7 cellular contexts compared by ENCODE assay signal in the genomic region with DNA sequence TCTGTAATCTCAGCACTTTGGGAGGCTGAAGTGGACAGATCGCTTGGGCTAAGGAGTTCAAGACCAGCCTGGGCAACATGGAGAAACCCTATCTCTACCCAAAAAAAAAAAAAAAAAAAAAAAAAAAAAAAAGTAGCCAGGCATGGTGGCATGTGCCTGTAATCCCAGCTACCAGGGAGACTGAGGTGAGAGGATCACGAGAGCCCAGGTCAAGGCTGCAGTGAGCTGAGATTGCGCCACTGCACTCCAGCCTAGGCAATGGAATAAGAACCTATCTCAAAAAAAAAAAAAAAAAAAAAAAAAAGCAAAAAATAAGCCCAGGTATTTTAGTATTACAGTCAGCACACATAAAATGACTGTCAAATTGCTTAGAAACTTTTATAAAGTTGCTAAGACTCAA. TPM values are rescaled to one million over a fixed set of nuclear protein-coding genes. Genes with fewer than 3 reads are reported as not detected.
DNase-seq lines count a peak whose midpoint lies in the region; ATAC-seq, FAIRE-seq and TF ChIP-seq lines count a peak whose summit lies in the region.
"Not testable (repeated sequence)": the region's sequence is repeated elsewhere in the genome, so short reads cannot be mapped to it uniquely, and the experiment has no call there.

No MANE protein-coding gene starts in this region.

- not testable (repeated sequence) for BruUV-seq in endothelial cell of umbilical vein (replicated peaks; lab: Mats Ljungman, UMichigan); HepG2 (replicated peaks; lab: Mats Ljungman, UMichigan)

- dilution Hi-C loops in endothelial cell of umbilical vein (cut with MboI; ENCODE audit: extremely low pct_ligation_motif_present, low sequenced_read_pairs): not testable (repeated sequence)

- TF ChIP-seq RAD21 in HepG2 (CRISPR knock-in tag; IDR thresholded peaks at IDR 0.05): not testable (repeated sequence)

- H3K9me1 ChIP-seq in endothelial cell of umbilical vein (replicated peaks; ENCODE audit: control insufficient read depth, extremely low read depth, insufficient read depth, low read length): not testable (repeated sequence)

- not testable (repeated sequence) for H3K9me3 ChIP-seq in HEK293 (ENCODE audit: control insufficient read depth, insufficient read depth, low read depth, low read length); endothelial cell of umbilical vein (replicated peaks; ENCODE audit: control insufficient read depth, insufficient read depth, low read length); HepG2 (ENCODE audit: low read length); right lobe of liver; sigmoid colon

- TF ChIP-seq EP300 in HepG2 (IDR thresholded peaks at IDR 0.05; ENCODE audit: low read depth in 2 of 2, low read length in 2 of 2); HepG2 (CRISPR knock-in tag; IDR thresholded peaks at IDR 0.05; ENCODE audit: borderline replicate concordance); sigmoid colon (IDR thresholded peaks at IDR 0.05): not testable (repeated sequence)

- not testable (repeated sequence) for H3K4me2 ChIP-seq in endothelial cell of umbilical vein (ENCODE audit: insufficient read depth, low read length); HepG2 (ENCODE audit: low read depth, low read length)

- peak; percentile 31 for FAIRE-seq in endothelial cell of umbilical vein (lab: Jason Lieb, UNC)
- FAIRE-seq in HepG2 (lab: Jason Lieb, UNC): not testable (repeated sequence)

- POLR2A ChIA-PET in HEK293 (lab: Yijun Ruan, JAX); HepG2 (lab: Yijun Ruan, JAX): not testable (repeated sequence)
- POLR2A ChIA-PET in endothelial cell of umbilical vein (lab: Charles Lee): interaction anchor here (0.7 kb wide), 1 partner anchor 332 kb away, joined by 11 read pairs; no protein-coding TSS in a partner anchor

- not testable (repeated sequence) for DNase-seq in endothelial cell of umbilical vein (ENCODE audit: low read depth, low spot score); HepG2 (ENCODE audit: low spot score)
- DNase-seq in left lobe of liver (ENCODE audit: low spot score) (peak; percentile 42), right lobe of liver (peak in 1 of 3 donors; percentile 41), sigmoid colon (peak; percentile 13)
- peak; percentile 5 for DNase-seq in stimulated activated CD8-positive, alpha-beta memory T cell treated with anti-CD3 and anti-CD28 coated beads, Interleukin-4, amount 100 ng/mL, for 48 hours

- not testable (repeated sequence) for H3K79me2 ChIP-seq in endothelial cell of umbilical vein (ENCODE audit: control insufficient read depth, insufficient read depth, low read length); HepG2 (ENCODE audit: insufficient read depth, low read length)

- H4K20me1 ChIP-seq in endothelial cell of umbilical vein (replicated peaks; ENCODE audit: control insufficient read depth, extremely low read depth, insufficient read depth, low read length); HepG2 (ENCODE audit: insufficient read depth, low read length): not testable (repeated sequence)

- 72% methylated on average over 3 of the region's 3 CpGs for WGBS in HepG2 (ENCODE audit: low lambda C conversion rate)
- 66% methylated on average over 3 of the region's 3 CpGs for WGBS in right lobe of liver (ENCODE audit: insufficient coverage, low coverage, low lambda C conversion rate, missing lambda C conversion rate)
- WGBS in sigmoid colon, 2 donors: 94 to 99% methylated on average over 3 of the region's 3 CpGs

- not testable (repeated sequence) for H3K27me3 ChIP-seq in endothelial cell of umbilical vein (ENCODE audit: control insufficient read depth in 2 of 2, insufficient read depth in 2 of 2, low read length in 2 of 2); HepG2 (ENCODE audit: control insufficient read depth in 1 of 2, insufficient read depth in 2 of 2, low read length in 2 of 2); right lobe of liver; sigmoid colon

- H3K9ac ChIP-seq in endothelial cell of umbilical vein (replicated peaks; ENCODE audit: extremely low read depth, insufficient read depth, low read length); HepG2 (ENCODE audit: insufficient read depth, low read depth, low read length): not testable (repeated sequence)

- H3K27ac ChIP-seq in HEK293 (ENCODE audit: extremely low read depth, low read depth, low read length); endothelial cell of umbilical vein (ENCODE audit: insufficient read depth, low read depth, low read length); HepG2 (ENCODE audit: extremely low read length, insufficient read depth, low read length); right lobe of liver; sigmoid colon: not testable (repeated sequence)

- not testable (repeated sequence) for H2AFZ ChIP-seq in endothelial cell of umbilical vein (ENCODE audit: low read depth, low read length); HepG2 (ENCODE audit: low read length)

- H3K36me3 ChIP-seq in HEK293 (ENCODE audit: control insufficient read depth in 2 of 2, insufficient read depth in 1 of 2, low read length in 2 of 2) (peaks cover 0 to 13% of the 10 kb centered on the region in 2 experiments; a peak in 2 of 3 replicates), HepG2 (replicated peaks in 1 of 2; ENCODE audit: control insufficient read depth in 1 of 2, insufficient read depth in 2 of 2, low read length in 2 of 2) (peaks cover 6 to 13% of the 10 kb centered on the region in 2 experiments; a peak in 4 of 5 replicates), sigmoid colon (peaks cover 0 to 12% (median 0%) of the 10 kb centered on the region in 4 donors)
- not testable (repeated sequence) for H3K36me3 ChIP-seq in endothelial cell of umbilical vein (ENCODE audit: control insufficient read depth in 2 of 2, extremely low read depth in 1 of 2, insufficient read depth in 2 of 2, low read length in 2 of 2); right lobe of liver

- CTCF ChIA-PET in HEK293 (lab: Yijun Ruan, JAX): interaction anchor here (0.6 kb wide), 1 partner anchor 84 kb away, joined by 5 read pairs; no protein-coding TSS in a partner anchor
- CTCF ChIA-PET in endothelial cell of umbilical vein (lab: Charles Lee); HepG2 (lab: Yijun Ruan, JAX; ENCODE audit: low intra/inter-chr PET ratio, low total read pairs): not testable (repeated sequence)

- not testable (repeated sequence) for TF ChIP-seq CTCF in HEK293 (tag by site-specific recombination; IDR thresholded peaks at IDR 0.05); endothelial cell of umbilical vein (IDR thresholded peaks at IDR 0.05; ENCODE audit: extremely low read depth in 1 of 2, insufficient read depth in 1 of 2, low read depth in 1 of 2, low read length in 2 of 2); HepG2 (CRISPR knock-in tag; IDR thresholded peaks at IDR 0.05); right lobe of liver (IDR thresholded peaks at IDR 0.05); sigmoid colon (IDR thresholded peaks at IDR 0.05)

- intact Hi-C loops in endothelial cell of umbilical vein (cut with micrococcal nuclease); HepG2 (cut with micrococcal nuclease; ENCODE audit: unreplicated experiment); right lobe of liver (cut with DNase I); sigmoid colon (cut with DNase I): not testable (repeated sequence)

- ATAC-seq in left lobe of liver: peak; percentile 39
- not testable (repeated sequence) for ATAC-seq in HepG2
- ATAC-seq in right lobe of liver: peak in 3 of 4 donors; percentile 44 to 54 (median 48)

- TF ChIP-seq POLR2A in endothelial cell of umbilical vein (IDR thresholded peaks at IDR 0.05; ENCODE audit: low read depth, low read length); HepG2 (IDR thresholded peaks at IDR 0.05; ENCODE audit: insufficient read depth in 1 of 2, low read depth in 2 of 2, low read length in 2 of 2); right lobe of liver (IDR thresholded peaks at IDR 0.05); sigmoid colon (IDR thresholded peaks at IDR 0.05): not testable (repeated sequence)

- H3K4me3 ChIP-seq in HEK293 (ENCODE audit: low read depth, low read length); endothelial cell of umbilical vein (replicated peaks in 1 of 3; ENCODE audit: insufficient read depth in 1 of 3, low read depth in 1 of 3, low read length in 3 of 3); HepG2 (replicated peaks in 1 of 3; ENCODE audit: insufficient read depth in 1 of 3, low read depth in 2 of 3, low read length in 3 of 3); right lobe of liver; sigmoid colon: not testable (repeated sequence)

- in situ Hi-C loops in HepG2 (cut with HindIII; ENCODE audit: extremely low pct_ligation_motif_present, low pct_unique_long_range_greater_than_20kb): not testable (repeated sequence)

- H3K4me1 ChIP-seq in HEK293 (ENCODE audit: control insufficient read depth, insufficient read depth, low read length); endothelial cell of umbilical vein (ENCODE audit: control insufficient read depth, extremely low read depth, insufficient read depth, low read length); HepG2 (ENCODE audit: insufficient read depth, low read length); right lobe of liver; sigmoid colon: not testable (repeated sequence)

RNA-seq across cellular contexts. Expression of a gene that starts 25.4 kb away (rescaled TPM):
- 38.6 and 44.7 TPM in 2 replicates for total RNA-seq in endothelial cell of umbilical vein
- 18.5 and 21.0 TPM in 2 replicates for polyA plus RNA-seq in endothelial cell of umbilical vein
- polyA plus RNA-seq in endothelial cell of umbilical vein (2011; cell fraction: cytosol; rRNA removed): 19.6 and 20.5 TPM in 2 replicates
- polyA plus RNA-seq in endothelial cell of umbilical vein (2011; cell fraction: nucleus; rRNA removed): 22.9 and 23.2 TPM in 2 replicates
- polyA plus RNA-seq in endothelial cell of umbilical vein (2012): 12.7 and 16.3 TPM in 2 replicates
- polyA minus RNA-seq in endothelial cell of umbilical vein: 37.4 TPM in 2 replicates
- polyA minus RNA-seq in endothelial cell of umbilical vein (2011; cell fraction: cytosol; rRNA and poly(A)+ RNA removed): not detected
- polyA minus RNA-seq in endothelial cell of umbilical vein (2011; cell fraction: nucleus; rRNA and poly(A)+ RNA removed): 11.8 and 17.1 TPM in 2 replicates
- total RNA-seq in left lobe of liver: 2.4 TPM
- 0.53 and 0.83 TPM in 2 replicates for total RNA-seq in HepG2 (2016; rRNA removed; fragmentation: Illumina TruSeq; extraction: Trizol)
- under 0.01 and 0.09 TPM in 2 replicates for total RNA-seq in HepG2 (2016; cell fraction: cytosol; rRNA removed; fragmentation: Illumina TruSeq; extraction: Trizol; ENCODE audit: low read depth)
- total RNA-seq in HepG2 (2016; cell fraction: insoluble cytoplasmic fraction; rRNA removed; fragmentation: Illumina TruSeq; extraction: Trizol): 0.61 and 0.86 TPM in 2 replicates
- 0.25 and 0.31 TPM in 2 replicates for total RNA-seq in HepG2 (2016; cell fraction: membrane; rRNA removed; fragmentation: Illumina TruSeq; extraction: Trizol)
- total RNA-seq in HepG2 (2016; cell fraction: nucleus; rRNA removed; fragmentation: Illumina TruSeq; extraction: Trizol): 0.19 and 0.44 TPM in 2 replicates
- 0.09 and 0.16 TPM in 2 replicates for polyA plus RNA-seq in HepG2 (2011; rRNA removed)
- 0.09 and 0.10 TPM in 2 replicates for polyA plus RNA-seq in HepG2 (2011; cell fraction: cytosol; rRNA removed)
- polyA plus RNA-seq in HepG2 (2011; cell fraction: nucleus; rRNA removed): 0.11 and 0.19 TPM in 2 replicates
- polyA plus RNA-seq in HepG2 (2012): 0.05 and 0.08 TPM in 2 replicates
- polyA plus RNA-seq in HepG2 (2016; cell fraction: cytosol; fragmentation: Illumina TruSeq; extraction: Trizol; ENCODE audit: low read depth): 0.06 and 0.08 TPM in 2 replicates
- 0.59 and 0.73 TPM in 2 replicates for polyA plus RNA-seq in HepG2 (2016; cell fraction: insoluble cytoplasmic fraction; fragmentation: Illumina TruSeq; extraction: Trizol; ENCODE audit: low read depth)
- polyA plus RNA-seq in HepG2 (2016; cell fraction: membrane; fragmentation: Illumina TruSeq; extraction: Trizol; ENCODE audit: low read depth): 0.10 and 0.11 TPM in 2 replicates
- polyA plus RNA-seq in HepG2 (2016; cell fraction: nucleus; fragmentation: Illumina TruSeq; extraction: Trizol; ENCODE audit: insufficient read depth, low read depth): 0.48 and 0.55 TPM in 2 replicates
- polyA minus RNA-seq in HepG2 (2011; rRNA and poly(A)+ RNA removed; ENCODE audit: low replicate concordance): 0.06 TPM in 1 of 2 replicates, not detected in the other
- 0.10 TPM in 1 of 2 replicates, not detected in the other for polyA minus RNA-seq in HepG2 (2011; cell fraction: cytosol; rRNA and poly(A)+ RNA removed)
- 0.12 and 0.13 TPM in 2 replicates for polyA minus RNA-seq in HepG2 (2011; cell fraction: nucleus; rRNA and poly(A)+ RNA removed)
- total RNA-seq in right lobe of liver: 1 to 10 TPM; 2.0 to 4.8 (median 4.2) TPM
- total RNA-seq in sigmoid colon: 10 to 100 TPM; 14.6 to 37.4 (median 17.8) TPM
- polyA plus RNA-seq in sigmoid colon: 10 to 100 TPM in 1 of 3 donors, 1 to 10 TPM in 2; 3.6 to 19.9 (median 5.5) TPM
